In genomic region chr11:33624082-33624481, GRCh38 we compare ENCODE assay signal across 18 cellular contexts.
DNase-seq lines count a peak whose midpoint lies in the region; ATAC-seq and TF ChIP-seq lines count a peak whose summit lies in the region.
"Had no signal": no experiment of that assay in that cellular context is flagged by ENCODE, and none has a peak within 500 bp of the region (broad histone marks: within the 10 kb centered on the region; RNA-seq: fewer than 3 reads in every experiment).

No MANE protein-coding gene starts in this region.

- no peak for TF ChIP-seq CTCF in BE2C (IDR thresholded peaks at IDR 0.05; ENCODE audit: low read depth, low read length)

- H3K4me1 ChIP-seq in BE2C: no peaks in the 10 kb centered on the region

- H3K27me3 ChIP-seq in BE2C: no peaks in the 10 kb centered on the region

- ATAC-seq in left ventricle myocardium superior: peak; percentile 60
- ATAC-seq: activated T-helper 17 cell treated with anti-CD3 and anti-CD28 coated beads, Interleukin-2, amount 50 U/mL, for 72 hours; GM12878 had no signal

- no peaks in the 10 kb centered on the region for H3K9me3 ChIP-seq in BE2C

- intact Hi-C loops in left ventricle myocardium superior (cut with micrococcal nuclease): no loop called here

- H3K36me3 ChIP-seq in BE2C: no peaks in the 10 kb centered on the region

- H3K27ac ChIP-seq in caudate nucleus (ENCODE audit: low read depth, low read length): no peak overlapping the region
- H3K27ac ChIP-seq: GM23248 had no signal

- no peak overlapping the region for H3K4me3 ChIP-seq in BE2C (ENCODE audit: low read depth, low read length)
- H3K4me3 ChIP-seq: GM12878, GM23248 had no signal

- DNase-seq in NCI-H2196 (lab: John Stamatoyannopoulos, UW; ENCODE audit: unreplicated experiment) (peak; percentile 24), NCI-H2196 treated with DMSO at 0.1 percent for 48 hours (lab: John Stamatoyannopoulos, UW; ENCODE audit: unreplicated experiment) (no peak), LHCN-M2 (ENCODE audit: low read depth) (peak; percentile 96), NCI-H69 (lab: John Stamatoyannopoulos, UW) (peak; percentile 87), left ventricle myocardium superior (peak; percentile 52), kidney glomerular epithelial cell (lab: John Stamatoyannopoulos, UW) (no peak), caudate nucleus (lab: John Stamatoyannopoulos, UW) (no peak), BE2C (no peak)
- DNase-seq: activated CD4-positive, alpha-beta T cell treated with anti-CD3 and anti-CD28 coated beads, Interleukin-2, amount 10 ng/mL, durations not matched to agents 24 days and 14 days; activated naive CD8-positive, alpha-beta T cell treated with anti-CD3 and anti-CD28 coated beads for 36 hours; C1 segment of cervical spinal cord; GM23248; KG1; NCI-H1092; stimulated activated CD4-positive, alpha-beta T cell treated with anti-CD3 and anti-CD28 coated beads, Interleukin-1b, Interleukin-23, amount 100 ng/mL, for 48 hours; stimulated activated naive CD4-positive, alpha-beta T cell had no signal

Comparison
In these comparisons a context has a peak if more than half of its experiments do, and no peak if none do; other contexts are left out.
1. DNase-seq: peak in NCI-H2196 (single experiment), LHCN-M2 (single experiment), NCI-H69 (single experiment) and left ventricle myocardium superior (single experiment); none in NCI-H2196 treated with DMSO at 0.1 percent for 48 hours (single experiment), kidney glomerular epithelial cell (single experiment), caudate nucleus (0 of 61) and BE2C (single experiment).